In the genomic region with DNA sequence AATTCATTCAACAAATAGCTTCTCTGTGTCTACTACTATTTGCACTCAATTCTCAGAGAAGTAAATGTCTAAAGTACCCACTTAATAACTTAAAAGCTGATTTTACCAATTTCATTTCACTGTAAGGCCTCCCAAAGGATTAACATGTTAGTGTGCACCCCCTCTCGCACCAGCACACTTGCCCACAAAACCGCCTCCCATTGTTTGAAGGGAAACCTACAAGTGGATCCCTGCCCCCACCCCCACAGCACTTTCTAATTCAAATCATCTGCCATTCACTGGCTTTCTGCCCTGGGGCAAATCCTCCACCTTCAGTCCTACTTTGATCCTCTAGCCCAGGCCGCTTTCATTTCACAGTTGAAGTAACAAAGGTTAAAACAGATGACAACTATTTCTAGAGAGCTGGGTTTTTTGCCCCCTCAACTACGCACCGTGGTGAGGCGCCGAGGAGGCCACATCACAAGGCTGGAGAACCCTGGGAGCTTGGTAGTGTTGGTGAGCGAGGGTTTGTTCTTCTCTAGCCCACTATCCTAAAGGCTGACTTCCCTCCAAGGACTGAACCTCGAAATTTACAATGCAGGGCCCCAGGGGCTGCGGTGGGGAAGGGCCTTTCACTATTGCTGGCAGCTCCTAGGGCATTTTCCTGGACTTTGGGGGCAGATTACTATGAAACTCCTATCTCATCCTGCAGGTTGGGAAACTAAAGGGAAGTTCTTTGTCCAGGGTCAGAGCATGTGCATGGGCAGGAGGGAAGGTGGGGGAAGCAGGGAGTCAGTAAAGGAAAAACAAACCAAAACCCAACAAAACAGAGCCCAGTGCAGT, we compare ENCODE assay signal across 1 cellular context.
TF ChIP-seq lines count a peak whose summit lies in the region.

No MANE protein-coding gene starts in this region.

TF ChIP-seq in HepG2, 621 proteins besides CTCF, POLR2A, EP300 and RAD21 (continued from another document and continues in another):
- TF ChIP-seq, protein P1, sequence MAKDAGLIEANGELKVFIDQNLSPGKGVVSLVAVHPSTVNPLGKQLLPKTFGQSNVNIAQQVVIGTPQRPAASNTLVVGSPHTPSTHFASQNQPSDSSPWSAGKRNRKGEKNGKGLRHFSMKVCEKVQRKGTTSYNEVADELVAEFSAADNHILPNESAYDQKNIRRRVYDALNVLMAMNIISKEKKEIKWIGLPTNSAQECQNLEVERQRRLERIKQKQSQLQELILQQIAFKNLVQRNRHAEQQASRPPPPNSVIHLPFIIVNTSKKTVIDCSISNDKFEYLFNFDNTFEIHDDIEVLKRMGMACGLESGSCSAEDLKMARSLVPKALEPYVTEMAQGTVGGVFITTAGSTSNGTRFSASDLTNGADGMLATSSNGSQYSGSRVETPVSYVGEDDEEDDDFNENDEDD (CRISPR knock-in tag; IDR thresholded peaks at IDR 0.05; ENCODE audit: borderline replicate concordance), result peak; percentile 16; the same call in 1 of the 2 replicates
- TF ChIP-seq KDM5A (IDR thresholded peaks at IDR 0.05; ENCODE audit: borderline replicate concordance, low read length) (no peak; the same call in 1 of the 2 replicates), LCORL (IDR thresholded peaks at IDR 0.05) (no peak), LCORL (CRISPR knock-in tag; IDR thresholded peaks at IDR 0.05) (peak; percentile 36; the same call in 1 of the 2 replicates), SAFB2 (CRISPR knock-in tag; IDR thresholded peaks at IDR 0.05; ENCODE audit: borderline replicate concordance, low read depth) (0 out of 2 replicates have a peak, but pooled peaks have one; percentile 47), NFE2 (CRISPR knock-in tag; IDR thresholded peaks at IDR 0.05) (no peak), ZNF839 (CRISPR knock-in tag; IDR thresholded peaks at IDR 0.05; ENCODE audit: borderline replicate concordance) (0 out of 2 replicates have a peak, but pooled peaks have one; percentile 35), ZNF430 (CRISPR knock-in tag; IDR thresholded peaks at IDR 0.05) (peak; percentile 52; the same call in 1 of the 2 replicates), ZNF605 (CRISPR knock-in tag; IDR thresholded peaks at IDR 0.05) (peak; percentile 62; the same call in 1 of the 2 replicates), GABPA (IDR thresholded peaks at IDR 0.05; ENCODE audit: low read depth, low read length) (no peak), GABPA (CRISPR knock-in tag; IDR thresholded peaks at IDR 0.05; ENCODE audit: low read depth) (no peak), FOXJ3 (CRISPR knock-in tag; IDR thresholded peaks at IDR 0.05; ENCODE audit: borderline replicate concordance) (0 out of 2 replicates have a peak, but pooled peaks have one; percentile 42), MED1 (CRISPR knock-in tag; IDR thresholded peaks at IDR 0.05) (peak; percentile 86), CHD4 (IDR thresholded peaks at IDR 0.05; ENCODE audit: borderline replicate concordance, low read length) (peak; percentile 85; the same call in 1 of the 2 replicates), SOX13 (IDR thresholded peaks at IDR 0.05) (peak; percentile 21), SOX13 (CRISPR knock-in tag; conservative IDR thresholded peaks at IDR 0.05 in 1 of 2, IDR thresholded peaks at IDR 0.05 in 1 of 2) (no peak), RXRA (CRISPR knock-in tag; IDR thresholded peaks at IDR 0.05) (no peak), ZNF343 (CRISPR knock-in tag; IDR thresholded peaks at IDR 0.05) (no peak; the same call in 1 of the 2 replicates), ZNF432 (CRISPR knock-in tag; IDR thresholded peaks at IDR 0.05; ENCODE audit: borderline replicate concordance) (no peak), TAF1 (CRISPR knock-in tag; IDR thresholded peaks at IDR 0.05) (0 out of 2 replicates have a peak, but pooled peaks have one; percentile 19), ZSCAN25 (CRISPR knock-in tag; IDR thresholded peaks at IDR 0.05) (peak; percentile 46), KAT8 (CRISPR knock-in tag; IDR thresholded peaks at IDR 0.05) (peak; percentile 3; the same call in 1 of the 2 replicates), SMC3 (IDR thresholded peaks at IDR 0.05; ENCODE audit: low read length) (0 out of 2 replicates have a peak, but pooled peaks have one; percentile 15), ZFP36 (IDR thresholded peaks at IDR 0.05; ENCODE audit: borderline replicate concordance, low read depth, low read length, partially characterized antibody) (no peak), ZNF761 (CRISPR knock-in tag; conservative IDR thresholded peaks at IDR 0.05) (peak; percentile 73; the same call in 1 of the 2 replicates), MXD4 (CRISPR knock-in tag; IDR thresholded peaks at IDR 0.05) (no peak), ASH2L (IDR thresholded peaks at IDR 0.05; ENCODE audit: insufficient read length, low read depth, low read length) (peak; percentile 87), ZNF33A (CRISPR knock-in tag; IDR thresholded peaks at IDR 0.05; ENCODE audit: borderline replicate concordance) (no peak), SNAI1 (CRISPR knock-in tag; IDR thresholded peaks at IDR 0.05; ENCODE audit: borderline replicate concordance) (0 out of 2 replicates have a peak, but pooled peaks have one; percentile 53), MEF2D (CRISPR knock-in tag; IDR thresholded peaks at IDR 0.05) (0 out of 2 replicates have a peak, but pooled peaks have one; percentile 1)
- TF ChIP-seq, protein P2, sequence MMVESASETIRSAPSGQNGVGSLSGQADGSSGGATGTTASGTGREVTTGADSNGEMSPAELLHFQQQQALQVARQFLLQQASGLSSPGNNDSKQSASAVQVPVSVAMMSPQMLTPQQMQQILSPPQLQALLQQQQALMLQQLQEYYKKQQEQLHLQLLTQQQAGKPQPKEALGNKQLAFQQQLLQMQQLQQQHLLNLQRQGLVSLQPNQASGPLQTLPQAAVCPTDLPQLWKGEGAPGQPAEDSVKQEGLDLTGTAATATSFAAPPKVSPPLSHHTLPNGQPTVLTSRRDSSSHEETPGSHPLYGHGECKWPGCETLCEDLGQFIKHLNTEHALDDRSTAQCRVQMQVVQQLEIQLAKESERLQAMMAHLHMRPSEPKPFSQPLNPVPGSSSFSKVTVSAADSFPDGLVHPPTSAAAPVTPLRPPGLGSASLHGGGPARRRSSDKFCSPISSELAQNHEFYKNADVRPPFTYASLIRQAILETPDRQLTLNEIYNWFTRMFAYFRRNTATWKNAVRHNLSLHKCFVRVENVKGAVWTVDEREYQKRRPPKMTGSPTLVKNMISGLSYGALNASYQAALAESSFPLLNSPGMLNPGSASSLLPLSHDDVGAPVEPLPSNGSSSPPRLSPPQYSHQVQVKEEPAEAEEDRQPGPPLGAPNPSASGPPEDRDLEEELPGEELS (CRISPR knock-in tag; IDR thresholded peaks at IDR 0.05), result peak; percentile 40
- TF ChIP-seq, protein P3, sequence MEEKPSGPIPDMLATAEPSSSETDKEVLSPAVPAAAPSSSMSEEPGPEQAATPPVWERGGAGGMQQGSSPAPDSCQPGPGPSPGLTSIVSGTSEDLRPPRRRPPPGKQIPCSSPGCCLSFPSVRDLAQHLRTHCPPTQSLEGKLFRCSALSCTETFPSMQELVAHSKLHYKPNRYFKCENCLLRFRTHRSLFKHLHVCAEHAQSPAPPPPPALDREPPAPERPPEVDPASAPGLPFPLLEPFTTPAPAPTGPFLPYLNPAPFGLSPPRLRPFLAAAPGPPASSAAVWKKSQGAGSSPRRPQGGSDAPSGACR (CRISPR knock-in tag; IDR thresholded peaks at IDR 0.05), result no peak
- TF ChIP-seq, protein P4, sequence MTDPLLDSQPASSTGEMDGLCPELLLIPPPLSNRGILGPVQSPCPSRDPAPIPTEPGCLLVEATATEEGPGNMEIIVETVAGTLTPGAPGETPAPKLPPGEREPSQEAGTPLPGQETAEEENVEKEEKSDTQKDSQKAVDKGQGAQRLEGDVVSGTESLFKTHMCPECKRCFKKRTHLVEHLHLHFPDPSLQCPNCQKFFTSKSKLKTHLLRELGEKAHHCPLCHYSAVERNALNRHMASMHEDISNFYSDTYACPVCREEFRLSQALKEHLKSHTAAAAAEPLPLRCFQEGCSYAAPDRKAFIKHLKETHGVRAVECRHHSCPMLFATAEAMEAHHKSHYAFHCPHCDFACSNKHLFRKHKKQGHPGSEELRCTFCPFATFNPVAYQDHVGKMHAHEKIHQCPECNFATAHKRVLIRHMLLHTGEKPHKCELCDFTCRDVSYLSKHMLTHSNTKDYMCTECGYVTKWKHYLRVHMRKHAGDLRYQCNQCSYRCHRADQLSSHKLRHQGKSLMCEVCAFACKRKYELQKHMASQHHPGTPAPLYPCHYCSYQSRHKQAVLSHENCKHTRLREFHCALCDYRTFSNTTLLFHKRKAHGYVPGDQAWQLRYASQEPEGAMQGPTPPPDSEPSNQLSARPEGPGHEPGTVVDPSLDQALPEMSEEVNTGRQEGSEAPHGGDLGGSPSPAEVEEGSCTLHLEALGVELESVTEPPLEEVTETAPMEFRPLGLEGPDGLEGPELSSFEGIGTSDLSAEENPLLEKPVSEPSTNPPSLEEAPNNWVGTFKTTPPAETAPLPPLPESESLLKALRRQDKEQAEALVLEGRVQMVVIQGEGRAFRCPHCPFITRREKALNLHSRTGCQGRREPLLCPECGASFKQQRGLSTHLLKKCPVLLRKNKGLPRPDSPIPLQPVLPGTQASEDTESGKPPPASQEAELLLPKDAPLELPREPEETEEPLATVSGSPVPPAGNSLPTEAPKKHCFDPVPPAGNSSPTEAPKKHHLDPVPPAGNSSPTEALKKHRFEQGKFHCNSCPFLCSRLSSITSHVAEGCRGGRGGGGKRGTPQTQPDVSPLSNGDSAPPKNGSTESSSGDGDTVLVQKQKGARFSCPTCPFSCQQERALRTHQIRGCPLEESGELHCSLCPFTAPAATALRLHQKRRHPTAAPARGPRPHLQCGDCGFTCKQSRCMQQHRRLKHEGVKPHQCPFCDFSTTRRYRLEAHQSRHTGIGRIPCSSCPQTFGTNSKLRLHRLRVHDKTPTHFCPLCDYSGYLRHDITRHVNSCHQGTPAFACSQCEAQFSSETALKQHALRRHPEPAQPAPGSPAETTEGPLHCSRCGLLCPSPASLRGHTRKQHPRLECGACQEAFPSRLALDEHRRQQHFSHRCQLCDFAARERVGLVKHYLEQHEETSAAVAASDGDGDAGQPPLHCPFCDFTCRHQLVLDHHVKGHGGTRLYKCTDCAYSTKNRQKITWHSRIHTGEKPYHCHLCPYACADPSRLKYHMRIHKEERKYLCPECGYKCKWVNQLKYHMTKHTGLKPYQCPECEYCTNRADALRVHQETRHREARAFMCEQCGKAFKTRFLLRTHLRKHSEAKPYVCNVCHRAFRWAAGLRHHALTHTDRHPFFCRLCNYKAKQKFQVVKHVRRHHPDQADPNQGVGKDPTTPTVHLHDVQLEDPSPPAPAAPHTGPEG (CRISPR knock-in tag; IDR thresholded peaks at IDR 0.05), result 0 out of 2 replicates have a peak, but pooled peaks have one; percentile 48
- TF ChIP-seq, protein P5, sequence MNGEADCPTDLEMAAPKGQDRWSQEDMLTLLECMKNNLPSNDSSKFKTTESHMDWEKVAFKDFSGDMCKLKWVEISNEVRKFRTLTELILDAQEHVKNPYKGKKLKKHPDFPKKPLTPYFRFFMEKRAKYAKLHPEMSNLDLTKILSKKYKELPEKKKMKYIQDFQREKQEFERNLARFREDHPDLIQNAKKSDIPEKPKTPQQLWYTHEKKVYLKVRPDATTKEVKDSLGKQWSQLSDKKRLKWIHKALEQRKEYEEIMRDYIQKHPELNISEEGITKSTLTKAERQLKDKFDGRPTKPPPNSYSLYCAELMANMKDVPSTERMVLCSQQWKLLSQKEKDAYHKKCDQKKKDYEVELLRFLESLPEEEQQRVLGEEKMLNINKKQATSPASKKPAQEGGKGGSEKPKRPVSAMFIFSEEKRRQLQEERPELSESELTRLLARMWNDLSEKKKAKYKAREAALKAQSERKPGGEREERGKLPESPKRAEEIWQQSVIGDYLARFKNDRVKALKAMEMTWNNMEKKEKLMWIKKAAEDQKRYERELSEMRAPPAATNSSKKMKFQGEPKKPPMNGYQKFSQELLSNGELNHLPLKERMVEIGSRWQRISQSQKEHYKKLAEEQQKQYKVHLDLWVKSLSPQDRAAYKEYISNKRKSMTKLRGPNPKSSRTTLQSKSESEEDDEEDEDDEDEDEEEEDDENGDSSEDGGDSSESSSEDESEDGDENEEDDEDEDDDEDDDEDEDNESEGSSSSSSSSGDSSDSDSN (CRISPR knock-in tag; IDR thresholded peaks at IDR 0.05), result peak; percentile 39; the same call in 1 of the 2 replicates
- TF ChIP-seq, protein P6, sequence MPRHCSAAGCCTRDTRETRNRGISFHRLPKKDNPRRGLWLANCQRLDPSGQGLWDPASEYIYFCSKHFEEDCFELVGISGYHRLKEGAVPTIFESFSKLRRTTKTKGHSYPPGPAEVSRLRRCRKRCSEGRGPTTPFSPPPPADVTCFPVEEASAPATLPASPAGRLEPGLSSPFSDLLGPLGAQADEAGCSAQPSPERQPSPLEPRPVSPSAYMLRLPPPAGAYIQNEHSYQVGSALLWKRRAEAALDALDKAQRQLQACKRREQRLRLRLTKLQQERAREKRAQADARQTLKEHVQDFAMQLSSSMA (CRISPR knock-in tag; IDR thresholded peaks at IDR 0.05), result peak; percentile 26; the same call in 1 of the 2 replicates
- TF ChIP-seq, protein P7, sequence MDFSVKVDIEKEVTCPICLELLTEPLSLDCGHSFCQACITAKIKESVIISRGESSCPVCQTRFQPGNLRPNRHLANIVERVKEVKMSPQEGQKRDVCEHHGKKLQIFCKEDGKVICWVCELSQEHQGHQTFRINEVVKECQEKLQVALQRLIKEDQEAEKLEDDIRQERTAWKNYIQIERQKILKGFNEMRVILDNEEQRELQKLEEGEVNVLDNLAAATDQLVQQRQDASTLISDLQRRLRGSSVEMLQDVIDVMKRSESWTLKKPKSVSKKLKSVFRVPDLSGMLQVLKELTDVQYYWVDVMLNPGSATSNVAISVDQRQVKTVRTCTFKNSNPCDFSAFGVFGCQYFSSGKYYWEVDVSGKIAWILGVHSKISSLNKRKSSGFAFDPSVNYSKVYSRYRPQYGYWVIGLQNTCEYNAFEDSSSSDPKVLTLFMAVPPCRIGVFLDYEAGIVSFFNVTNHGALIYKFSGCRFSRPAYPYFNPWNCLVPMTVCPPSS (IDR thresholded peaks at IDR 0.05), result no peak
- TF ChIP-seq, protein P8, sequence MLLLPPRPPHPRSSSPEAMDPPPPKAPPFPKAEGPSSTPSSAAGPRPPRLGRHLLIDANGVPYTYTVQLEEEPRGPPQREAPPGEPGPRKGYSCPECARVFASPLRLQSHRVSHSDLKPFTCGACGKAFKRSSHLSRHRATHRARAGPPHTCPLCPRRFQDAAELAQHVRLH (CRISPR knock-in tag; IDR thresholded peaks at IDR 0.05; ENCODE audit: borderline replicate concordance, low read depth), result 0 out of 2 replicates have a peak, but pooled peaks have one; percentile 36
- TF ChIP-seq, protein P9, sequence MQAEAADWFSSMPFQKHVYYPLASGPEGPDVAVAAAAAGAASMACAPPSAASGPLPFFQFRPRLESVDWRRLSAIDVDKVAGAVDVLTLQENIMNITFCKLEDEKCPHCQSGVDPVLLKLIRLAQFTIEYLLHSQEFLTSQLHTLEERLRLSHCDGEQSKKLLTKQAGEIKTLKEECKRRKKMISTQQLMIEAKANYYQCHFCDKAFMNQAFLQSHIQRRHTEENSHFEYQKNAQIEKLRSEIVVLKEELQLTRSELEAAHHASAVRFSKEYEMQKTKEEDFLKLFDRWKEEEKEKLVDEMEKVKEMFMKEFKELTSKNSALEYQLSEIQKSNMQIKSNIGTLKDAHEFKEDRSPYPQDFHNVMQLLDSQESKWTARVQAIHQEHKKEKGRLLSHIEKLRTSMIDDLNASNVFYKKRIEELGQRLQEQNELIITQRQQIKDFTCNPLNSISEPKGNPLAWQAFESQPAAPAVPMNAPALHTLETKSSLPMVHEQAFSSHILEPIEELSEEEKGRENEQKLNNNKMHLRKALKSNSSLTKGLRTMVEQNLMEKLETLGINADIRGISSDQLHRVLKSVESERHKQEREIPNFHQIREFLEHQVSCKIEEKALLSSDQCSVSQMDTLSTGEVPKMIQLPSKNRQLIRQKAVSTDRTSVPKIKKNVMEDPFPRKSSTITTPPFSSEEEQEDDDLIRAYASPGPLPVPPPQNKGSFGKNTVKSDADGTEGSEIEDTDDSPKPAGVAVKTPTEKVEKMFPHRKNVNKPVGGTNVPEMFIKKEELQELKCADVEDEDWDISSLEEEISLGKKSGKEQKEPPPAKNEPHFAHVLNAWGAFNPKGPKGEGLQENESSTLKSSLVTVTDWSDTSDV (CRISPR knock-in tag; IDR thresholded peaks at IDR 0.05), result no peak
